In genomic region chr16:79089735-79090284, GRCh38 we compare ENCODE assay signal across 1 cellular context.
TF ChIP-seq lines count a peak whose summit lies in the region.

No MANE protein-coding gene starts in this region.

TF ChIP-seq in SK-N-SH, 30 proteins besides CTCF, POLR2A, EP300 and RAD21 (continued from another document):
- TF ChIP-seq, protein P1, sequence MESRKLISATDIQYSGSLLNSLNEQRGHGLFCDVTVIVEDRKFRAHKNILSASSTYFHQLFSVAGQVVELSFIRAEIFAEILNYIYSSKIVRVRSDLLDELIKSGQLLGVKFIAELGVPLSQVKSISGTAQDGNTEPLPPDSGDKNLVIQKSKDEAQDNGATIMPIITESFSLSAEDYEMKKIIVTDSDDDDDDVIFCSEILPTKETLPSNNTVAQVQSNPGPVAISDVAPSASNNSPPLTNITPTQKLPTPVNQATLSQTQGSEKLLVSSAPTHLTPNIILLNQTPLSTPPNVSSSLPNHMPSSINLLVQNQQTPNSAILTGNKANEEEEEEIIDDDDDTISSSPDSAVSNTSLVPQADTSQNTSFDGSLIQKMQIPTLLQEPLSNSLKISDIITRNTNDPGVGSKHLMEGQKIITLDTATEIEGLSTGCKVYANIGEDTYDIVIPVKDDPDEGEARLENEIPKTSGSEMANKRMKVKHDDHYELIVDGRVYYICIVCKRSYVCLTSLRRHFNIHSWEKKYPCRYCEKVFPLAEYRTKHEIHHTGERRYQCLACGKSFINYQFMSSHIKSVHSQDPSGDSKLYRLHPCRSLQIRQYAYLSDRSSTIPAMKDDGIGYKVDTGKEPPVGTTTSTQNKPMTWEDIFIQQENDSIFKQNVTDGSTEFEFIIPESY (IDR thresholded peaks at IDR 0.05; ENCODE audit: borderline replicate concordance, low read depth), result no peak
- no peak for TF ChIP-seq FOSL2 (IDR thresholded peaks at IDR 0.05; ENCODE audit: borderline replicate concordance, low read depth)
- no peak for TF ChIP-seq MXI1 (IDR thresholded peaks at IDR 0.05; ENCODE audit: low read depth, low read length)
- TF ChIP-seq EZH2phosphoT487 (IDR thresholded peaks at IDR 0.05; ENCODE audit: borderline replicate concordance, low read depth), result no peak
